ENCODE assay signal across 28 cellular contexts in genomic region chr10:53622201-53622600, GRCh38.
DNase-seq lines count a peak whose midpoint lies in the region; ATAC-seq, FAIRE-seq and TF ChIP-seq lines count a peak whose summit lies in the region.
"Had no signal": no experiment of that assay in that cellular context is flagged by ENCODE, and none has a peak within 500 bp of the region (broad histone marks: within the 10 kb centered on the region; RNA-seq: fewer than 3 reads in every experiment).

No MANE protein-coding gene starts in this region.

- no peaks in the 10 kb centered on the region for H3K9me3 ChIP-seq in mammary epithelial cell (replicated peaks; ENCODE audit: insufficient read depth, low read length)
- H3K9me3 ChIP-seq: BE2C, BLaER1 had no signal

- H3K27me3 ChIP-seq in mammary epithelial cell (ENCODE audit: insufficient read depth, low read length) (no peaks in the 10 kb centered on the region), bronchial epithelial cell (ENCODE audit: control insufficient read depth, insufficient read depth, low read length) (no peaks in the 10 kb centered on the region)
- H3K27me3 ChIP-seq: BE2C, BLaER1 had no signal

- CTCF ChIA-PET in mammary epithelial cell (lab: Charles Lee; ENCODE audit: low non-redundant PET) (no interaction called here), MCF 10A (lab: Yijun Ruan, JAX) (no interaction called here)

- in situ Hi-C loops in mammary epithelial cell (cut with MboI; ENCODE audit: low sequenced_read_pairs in 2 of 2) = no loop called here

- H3K4me1 ChIP-seq in mammary epithelial cell (ENCODE audit: insufficient read depth, low read length) = peaks cover 7% of the 10 kb centered on the region
- H3K4me1 ChIP-seq: BE2C, BLaER1 had no signal

- no peaks in the 10 kb centered on the region for H3K27me3 Mint-ChIP-seq in MCF 10A (ENCODE audit: insufficient read depth, unreplicated experiment)
- H3K27me3 Mint-ChIP-seq in effector memory CD8-positive, alpha-beta T cell = no peaks in the 10 kb centered on the region
- H3K27me3 Mint-ChIP-seq: CD4-positive, alpha-beta memory T cell; CD4-positive, CD25-positive, alpha-beta regulatory T cell; CD8-positive, alpha-beta memory T cell had no signal

- no peak overlapping the region for H3K4me3 Mint-ChIP-seq in MCF 10A (ENCODE audit: unreplicated experiment)
- H3K4me3 Mint-ChIP-seq in effector memory CD8-positive, alpha-beta T cell = no peak overlapping the region
- H3K4me3 Mint-ChIP-seq: CD14-positive monocyte; CD4-positive, alpha-beta memory T cell; CD4-positive, CD25-positive, alpha-beta regulatory T cell; CD8-positive, alpha-beta memory T cell had no signal

- H3K27ac ChIP-seq in mammary epithelial cell (ENCODE audit: insufficient read depth, low read depth, low read length) = no peak overlapping the region
- H3K27ac ChIP-seq: BLaER1 had no signal

- POLR2A ChIA-PET in MCF 10A (lab: Yijun Ruan, JAX) = no interaction called here

- DNase-seq in mammary epithelial cell (peak; percentile 71), MCF 10A (ENCODE audit: unreplicated experiment) (no peak), bronchial epithelial cell (ENCODE audit: low read depth) (peak; percentile 22), epithelial cell of esophagus (ENCODE audit: low read depth) (peak; percentile 7), renal cortical epithelial cell (ENCODE audit: low read depth) (peak; percentile 49)
- no peak for DNase-seq in effector memory CD8-positive, alpha-beta T cell
- DNase-seq: 8988T; ACHN; BE2C; C1 segment of cervical spinal cord; CD4-positive, alpha-beta memory T cell; CD4-positive, CD25-positive, alpha-beta regulatory T cell; CD8-positive, alpha-beta memory T cell; COR-L47; DMS 273 treated with DMSO at 0.1 percent for 48 hours; DMS153; DMS53; DMS79; DND-41; EL; GDM1 had no signal

- BruUV-seq in mammary epithelial cell (replicated peaks; lab: Mats Ljungman, UMichigan) (no TSS peak), MCF 10A (replicated peaks; lab: Mats Ljungman, UMichigan) (no TSS peak)

- no peak for TF ChIP-seq CTCF in mammary epithelial cell (conservative IDR thresholded peaks at IDR 0.05 in 1 of 2, IDR thresholded peaks at IDR 0.05 in 1 of 2; ENCODE audit: extremely low read depth in 1 of 2, insufficient read depth in 1 of 2, low read depth in 1 of 2, low read length in 2 of 2)
- no peak for TF ChIP-seq CTCF in MCF 10A (IDR thresholded peaks at IDR 0.05; ENCODE audit: unreplicated experiment)
- no peak for TF ChIP-seq CTCF in bronchial epithelial cell (IDR thresholded peaks at IDR 0.05; ENCODE audit: insufficient read depth, low read length, severe bottlenecking)
- TF ChIP-seq CTCF in epithelial cell of esophagus (IDR thresholded peaks at IDR 0.05; ENCODE audit: insufficient read depth, low read depth, low read length, missing control alignments) = no peak

- H3K79me2 ChIP-seq in mammary epithelial cell (ENCODE audit: insufficient read depth, low read length) = no peaks in the 10 kb centered on the region

- H3K27ac Mint-ChIP-seq in MCF 10A (ENCODE audit: low read depth, unreplicated experiment) = no peak overlapping the region
- H3K27ac Mint-ChIP-seq in effector memory CD8-positive, alpha-beta T cell = no peak overlapping the region
- H3K27ac Mint-ChIP-seq: CD14-positive monocyte; CD4-positive, alpha-beta memory T cell; CD4-positive, CD25-positive, alpha-beta regulatory T cell; CD8-positive, alpha-beta memory T cell had no signal

- H4K20me1 ChIP-seq in mammary epithelial cell (ENCODE audit: insufficient read depth, low read length) = no peaks in the 10 kb centered on the region
- H4K20me1 ChIP-seq: BLaER1 had no signal

- FAIRE-seq in bronchial epithelial cell (lab: Jason Lieb, UNC) = no peak
- FAIRE-seq: GM12878, GM12892, GM18507, GM19239 had no signal

- no peak overlapping the region for H3K4me2 ChIP-seq in mammary epithelial cell (ENCODE audit: insufficient read depth, low read depth, low read length)
- H3K4me2 ChIP-seq: BLaER1 had no signal

- no peaks in the 10 kb centered on the region for H3K9me3 Mint-ChIP-seq in MCF 10A (ENCODE audit: unreplicated experiment)
- H3K9me3 Mint-ChIP-seq in effector memory CD8-positive, alpha-beta T cell = peaks cover 5 to 11% of the 10 kb centered on the region in 2 donors

- H3K9ac ChIP-seq in mammary epithelial cell (ENCODE audit: insufficient read depth, low read length) = no peak overlapping the region
- H3K9ac ChIP-seq: BLaER1 had no signal

- WGBS in mammary epithelial cell (ENCODE audit: low coverage, missing lambda C conversion rate) = 77% methylated on average over 2 of the region's 2 CpGs

- no peaks in the 10 kb centered on the region for H3K36me3 ChIP-seq in mammary epithelial cell (ENCODE audit: insufficient read depth, low read length)
- no peaks in the 10 kb centered on the region for H3K36me3 ChIP-seq in bronchial epithelial cell (ENCODE audit: control insufficient read depth, insufficient read depth, low read length)
- H3K36me3 ChIP-seq: BE2C, BLaER1 had no signal

- H2AFZ ChIP-seq in mammary epithelial cell (ENCODE audit: low read depth, low read length) = no peak overlapping the region

- no peaks in the 10 kb centered on the region for H3K36me3 Mint-ChIP-seq in MCF 10A (ENCODE audit: insufficient read depth, unreplicated experiment)
- H3K36me3 Mint-ChIP-seq in effector memory CD8-positive, alpha-beta T cell (ENCODE audit: insufficient read depth) = no peaks in the 10 kb centered on the region
- H3K36me3 Mint-ChIP-seq: CD14-positive monocyte; CD4-positive, alpha-beta memory T cell; CD4-positive, CD25-positive, alpha-beta regulatory T cell; CD8-positive, alpha-beta memory T cell had no signal

- intact Hi-C loops in mammary epithelial cell (cut with micrococcal nuclease) = no loop called here
- intact Hi-C loops in MCF 10A (cut with micrococcal nuclease) = no loop called here

- peaks cover 15% of the 10 kb centered on the region for H3K4me1 Mint-ChIP-seq in MCF 10A (ENCODE audit: insufficient read depth, unreplicated experiment)
- H3K4me1 Mint-ChIP-seq in effector memory CD8-positive, alpha-beta T cell (ENCODE audit: low read depth in 2 of 2) = no peaks in the 10 kb centered on the region
- H3K4me1 Mint-ChIP-seq: CD14-positive monocyte; CD4-positive, alpha-beta memory T cell; CD4-positive, CD25-positive, alpha-beta regulatory T cell; CD8-positive, alpha-beta memory T cell had no signal

- dilution Hi-C loops in mammary epithelial cell (cut with HindIII; ENCODE audit: low sequenced_read_pairs) = no loop called here

- ATAC-seq in effector memory CD8-positive, alpha-beta T cell (replicated peaks) = no peak
- no peak for ATAC-seq in GM19035 (IDR thresholded peaks at IDR 0.05; ENCODE audit: unreplicated experiment)
- ATAC-seq: GM12878 had no signal

- H3K4me3 ChIP-seq in mammary epithelial cell (replicated peaks in 1 of 3; ENCODE audit: insufficient read depth in 1 of 3, low read depth in 2 of 3, low read length in 3 of 3) (no peak overlapping the region), bronchial epithelial cell (ENCODE audit: low read depth, low read length) (no peak overlapping the region), epithelial cell of esophagus (ENCODE audit: low read length) (no peak overlapping the region)
- H3K4me3 ChIP-seq: BLaER1, GM12878 had no signal

Comparison
In these comparisons a context has a peak if more than half of its experiments do, and no peak if none do; other contexts are left out.
1. DNase-seq: peak in mammary epithelial cell (single experiment), bronchial epithelial cell (single experiment), epithelial cell of esophagus (single experiment) and renal cortical epithelial cell (single experiment); none in MCF 10A (single experiment) and effector memory CD8-positive, alpha-beta T cell (0 of 3).